Comparison of ENCODE assay signal across 24 cellular contexts in genomic region chr1:152344463-152344862, GRCh38. TPM values are rescaled to one million over a fixed set of nuclear protein-coding genes. Genes with fewer than 3 reads are reported as not detected.
"Had no signal": no experiment of that assay in that cellular context is flagged by ENCODE, and none has a peak within 500 bp of the region (broad histone marks: within the 10 kb centered on the region; RNA-seq: fewer than 3 reads in every experiment).

No MANE protein-coding gene starts in this region.

- H3K27me3 ChIP-seq: SJSA1 had no signal

- ATAC-seq: HepG2 had no signal

- H3K9me3 ChIP-seq: MG63, SJSA1 had no signal

- DNase-seq: IMR-90, Karpas-422, KG1, MG63, NCI-H1092, NCI-H1436, NCI-H187, NCI-H2029, NCI-H2081 treated with DMSO at 0.1 percent for 48 hours, NCI-H2171, NCI-H226, NCI-H446, NCI-H510A, NCI-H524 treated with DMSO at 0.1 percent for 48 hours, NCI-H69, NCI-H774, Right ventricle myocardium superior, RPMI8226, SIG-M5 had no signal

- H3K4me3 ChIP-seq: MG63, SJSA1, SK-N-MC had no signal

- FAIRE-seq: HepG2, RCC 7860 had no signal

- H3K4me1 ChIP-seq: SJSA1 had no signal

- H3K27ac ChIP-seq: SJSA1, SK-N-MC had no signal

- H3K36me3 ChIP-seq: MG63, SJSA1 had no signal

RNA-seq across cellular contexts. Expression of gene FLG2, which starts 15.3 kb away (rescaled TPM):
- total RNA-seq: HepG2, HT1080, IMR-90, Right ventricle myocardium superior, SJSA1 had no signal
- polyA plus RNA-seq: HepG2 had no signal

RNA-seq across cellular contexts. Expression of gene FLG, which starts 19.4 kb away (rescaled TPM):
- total RNA-seq: HepG2, IMR-90, Right ventricle myocardium superior had no signal
